Comparison of ENCODE assay signal across 13 cellular contexts in genomic region chr12:86137936-86138335, GRCh38.
DNase-seq lines count a peak whose midpoint lies in the region; ATAC-seq, FAIRE-seq and TF ChIP-seq lines count a peak whose summit lies in the region.
"Had no signal": no experiment of that assay in that cellular context is flagged by ENCODE, and none has a peak within 500 bp of the region (broad histone marks: within the 10 kb centered on the region; RNA-seq: fewer than 3 reads in every experiment).

No MANE protein-coding gene starts in this region.

- ATAC-seq in HG02588 (IDR thresholded peaks at IDR 0.05; ENCODE audit: unreplicated experiment) = no peak
- no peak for ATAC-seq in HG03175 (IDR thresholded peaks at IDR 0.05; ENCODE audit: unreplicated experiment)
- ATAC-seq: naive thymus-derived CD8-positive, alpha-beta T cell; right lobe of liver had no signal

- FAIRE-seq in urothelium cell line (lab: Jason Lieb, UNC) = no peak

- no peak for TF ChIP-seq CTCF in fibroblast of villous mesenchyme (IDR thresholded peaks at IDR 0.05; ENCODE audit: insufficient read depth, low read depth, low read length)

- DNase-seq in HK-2 (ENCODE audit: unreplicated experiment) (peak; percentile 18), amniotic stem cell (lab: John Stamatoyannopoulos, UW) (peak; percentile 80), fibroblast of villous mesenchyme (ENCODE audit: low read depth) (peak; percentile 6), urothelium cell line (ENCODE audit: low spot score) (peak; percentile 31), H4 (ENCODE audit: low spot score) (no peak)
- DNase-seq: activated naive CD4-positive, alpha-beta T cell treated with anti-CD3 and anti-CD28 coated beads for 36 hours; cortex of kidney; left cardiac atrium; MM.1S; naive thymus-derived CD8-positive, alpha-beta T cell; right lobe of liver had no signal

- no peak overlapping the region for H3K4me3 ChIP-seq in fibroblast of villous mesenchyme (ENCODE audit: low read depth, low read length)
- H3K4me3 ChIP-seq: right lobe of liver had no signal
